9 cellular contexts compared by ENCODE assay signal in genomic region chr7:128738570-128739047, GRCh38. TPM values are rescaled to one million over a fixed set of nuclear protein-coding genes. Genes with fewer than 3 reads are reported as not detected.
DNase-seq lines count a peak whose midpoint lies in the region; ATAC-seq and TF ChIP-seq lines count a peak whose summit lies in the region.
"Had no signal": no experiment of that assay in that cellular context is flagged by ENCODE, and none has a peak within 500 bp of the region (broad histone marks: within the 10 kb centered on the region; RNA-seq: fewer than 3 reads in every experiment).

No MANE protein-coding gene starts in this region.

- no peaks in the 10 kb centered on the region for H3K36me3 ChIP-seq in ACC112 (ENCODE audit: insufficient read depth, low read length)
- H3K36me3 ChIP-seq in MG63, result peaks cover 5% of the 10 kb centered on the region
- no peaks in the 10 kb centered on the region for H3K36me3 ChIP-seq in liver (ENCODE audit: control insufficient read depth in 4 of 4, insufficient read depth in 3 of 4, low read depth in 1 of 4, low read length in 3 of 4)
- no peaks in the 10 kb centered on the region for H3K36me3 ChIP-seq in tibial artery

- peaks cover 44% of the 10 kb centered on the region for H3K79me2 ChIP-seq in ACC112 (ENCODE audit: control insufficient read depth, insufficient read depth, low read length, unreplicated experiment)

- CTCF ChIA-PET in MCF 10A (lab: Yijun Ruan, JAX), result interaction anchor here (0.5 to 2.4 kb wide), 6 partner anchors 12 to 155 kb away, joined by 3 to 12 read pairs (median 3); no protein-coding TSS in a partner anchor

- peaks cover 38% of the 10 kb centered on the region for H3K4me1 ChIP-seq in ACC112 (ENCODE audit: control insufficient read depth, insufficient read depth, low read length, unreplicated experiment)
- peaks cover 0 to 19% (median 13%) of the 10 kb centered on the region in 4 donors for H3K4me1 ChIP-seq in liver (ENCODE audit: control insufficient read depth in 4 of 4, insufficient read depth in 4 of 4, low read length in 3 of 4)
- H3K4me1 ChIP-seq in tibial artery, result peaks cover 4 to 43% (median 15%) of the 10 kb centered on the region in 4 donors

- H2AFZ ChIP-seq in ACC112 (ENCODE audit: low read length, unreplicated experiment), result no peak overlapping the region

- intact Hi-C loops in MCF 10A (cut with micrococcal nuclease), result loop anchor here (10.0 kb wide), 1 partner anchor 126 kb away; the partner anchor contains the start of gene ATP6V1F
- intact Hi-C loops in tibial artery (cut with DNase I; ENCODE audit: low total_unique reads), result loop anchor here (10.0 kb wide), 2 partner anchors 126 to 264 kb away; partner anchors contain the start of genes ATP6V1F and METTL2B

- no peaks in the 10 kb centered on the region for H3K27me3 Mint-ChIP-seq in MCF 10A (ENCODE audit: insufficient read depth, unreplicated experiment)

- H3K27ac ChIP-seq in ACC112 (ENCODE audit: low read depth, low read length) (peak overlapping the region; percentile 94), liver (ENCODE audit: low read depth in 1 of 2, low read length in 2 of 2) (peak overlapping the region; percentile 65 to 77), tibial artery (peak overlapping the region; percentile 94 to 95)

- H3K27me3 ChIP-seq in ACC112 (ENCODE audit: insufficient read depth, low read length) (no peaks in the 10 kb centered on the region), MG63 (no peaks in the 10 kb centered on the region), liver (ENCODE audit: control insufficient read depth in 4 of 4, insufficient read depth in 4 of 4, low read length in 3 of 4) (no peaks in the 10 kb centered on the region), tibial artery (no peaks in the 10 kb centered on the region)

- H3K4me1 Mint-ChIP-seq in MCF 10A (ENCODE audit: insufficient read depth, unreplicated experiment), result peaks cover 36% of the 10 kb centered on the region

- H3K9ac ChIP-seq in liver (ENCODE audit: low read depth in 1 of 2, low read length in 2 of 2), result peak overlapping the region; percentile 57 to 67

- no peak for TF ChIP-seq RAD21 in liver (IDR thresholded peaks at IDR 0.05)

- H3K9me3 Mint-ChIP-seq in MCF 10A (ENCODE audit: unreplicated experiment), result no peaks in the 10 kb centered on the region

- peak; percentile 1 for ATAC-seq in GM18873 (IDR thresholded peaks at IDR 0.05; ENCODE audit: low FRiP score, unreplicated experiment)

- peaks cover 12% of the 10 kb centered on the region for H3K36me3 Mint-ChIP-seq in MCF 10A (ENCODE audit: insufficient read depth, unreplicated experiment)

- 7% methylated on average over 8 of the region's 8 CpGs for WGBS in liver

- BruUV-seq in MCF 10A (replicated peaks; lab: Mats Ljungman, UMichigan), result TSS peak; percentile 93

- H3K27ac Mint-ChIP-seq in MCF 10A (ENCODE audit: low read depth, unreplicated experiment), result peak overlapping the region; percentile 98

- DNase-seq in MG63, result no peak
- no peak for DNase-seq in MCF 10A (ENCODE audit: unreplicated experiment)
- DNase-seq in tibial artery, result peak in 1 of 2 donors; percentile 40
- no peak for DNase-seq in NCI-H187 (lab: John Stamatoyannopoulos, UW)
- no peak for DNase-seq in AG20443 (ENCODE audit: low spot score)

- H3K4me3 ChIP-seq in ACC112 (ENCODE audit: low read depth, low read length), result peak overlapping the region; percentile 89
- peak overlapping the region; percentile 93 for H3K4me3 ChIP-seq in MG63
- H3K4me3 ChIP-seq in liver (ENCODE audit: low read depth in 1 of 3, low read length in 3 of 3), result peak overlapping the region; percentile 67 to 89 (median 87)
- peak overlapping the region; percentile 94 to 97 for H3K4me3 ChIP-seq in tibial artery

- POLR2A ChIA-PET in MCF 10A (lab: Yijun Ruan, JAX), result interaction anchor here (0.5 to 6.5 kb wide), 14 partner anchors 9 to 316 kb away, joined by 3 to 48 read pairs (median 4); partner anchors contain the start of genes ATP6V1F, CCDC136 and TNPO3

- H3K9me3 ChIP-seq in MG63 (no peaks in the 10 kb centered on the region), liver (ENCODE audit: control insufficient read depth in 4 of 4, low read length in 3 of 4) (no peaks in the 10 kb centered on the region), tibial artery (no peaks in the 10 kb centered on the region)

- peak overlapping the region; percentile 100 for H3K4me3 Mint-ChIP-seq in MCF 10A (ENCODE audit: unreplicated experiment)

- TF ChIP-seq CTCF in MCF 10A (IDR thresholded peaks at IDR 0.05; ENCODE audit: unreplicated experiment) (no peak), liver (IDR thresholded peaks at IDR 0.05; ENCODE audit: low read depth, low read length, missing input control) (no peak), tibial artery (IDR thresholded peaks at IDR 0.05) (no peak)

TF ChIP-seq in liver, 16 proteins besides CTCF, POLR2A, EP300 and RAD21:
- TF ChIP-seq GABPA (IDR thresholded peaks at IDR 0.05 in 1 of 2, conservative IDR thresholded peaks at IDR 0.05 in 1 of 2), result no peak
- no peak for TF ChIP-seq YY1 (IDR thresholded peaks at IDR 0.05)
- TF ChIP-seq MAX (IDR thresholded peaks at IDR 0.05), result no peak
- no peak for TF ChIP-seq REST (IDR thresholded peaks at IDR 0.05)
- no peak for TF ChIP-seq NR2F2 (IDR thresholded peaks at IDR 0.05)

RNA-seq across cellular contexts. Expression of gene CALU, which starts 0.6 kb away (rescaled TPM):
- total RNA-seq in MG63 (2014; rRNA removed; shearing (Covaris generic); ENCODE audit: low replicate concordance), result 118 and 161 TPM in 2 replicates
- total RNA-seq in MCF 10A (2022) (147 and 184 TPM in 2 replicates), liver (10 to 100 TPM; 41.1 to 57.9 TPM)
- 10 to 100 TPM; 37.1 to 43.9 TPM for polyA plus RNA-seq in liver

RNA-seq across cellular contexts. Expression of gene OPN1SW, which starts 37.0 kb away (rescaled TPM):
- not detected in 2 replicates for total RNA-seq in MG63 (2014; rRNA removed; shearing (Covaris generic); ENCODE audit: low replicate concordance)
- not detected in 2 replicates for total RNA-seq in MCF 10A (2022)
- not detected for total RNA-seq in liver
- under 1 TPM in 1 of 2 donors, not detected in 1; 0.29 TPM for polyA plus RNA-seq in liver
- total RNA-seq: renal cortical epithelial cell had no signal

RNA-seq across cellular contexts. Expression of gene CCDC136, which starts 53.2 kb away (rescaled TPM):
- 0.53 TPM in 1 of 2 replicates, not detected in the other for total RNA-seq in MG63 (2014; rRNA removed; shearing (Covaris generic); ENCODE audit: low replicate concordance)
- total RNA-seq in MCF 10A (2022) (3.5 and 6.5 TPM in 2 replicates), liver (under 1 TPM; 0.09 to 0.59 TPM)
- under 1 TPM; 0.22 TPM for polyA plus RNA-seq in liver
